ENCODE assay signal across 1 cellular context in genomic region chr13:61664821-61665705, GRCh38.
A peak's percentile ranks its signal among the peaks of the same experiment; 100 is the strongest.
TF ChIP-seq lines count a peak whose summit lies in the region.

No MANE protein-coding gene starts in this region.

TF ChIP-seq in HepG2, 621 proteins besides CTCF, POLR2A, EP300 and RAD21 (continued from another document and continues in another):
- TF ChIP-seq ZBTB40 (IDR thresholded peaks at IDR 0.05) (no peak), ZBTB40 (CRISPR knock-in tag; IDR thresholded peaks at IDR 0.05) (peak; percentile 33; the same call in 1 of the 2 replicates), ARNTL (CRISPR knock-in tag; IDR thresholded peaks at IDR 0.05) (peak; percentile 97), PBX3 (CRISPR knock-in tag; IDR thresholded peaks at IDR 0.05; ENCODE audit: borderline replicate concordance) (no peak), ZNF598 (CRISPR knock-in tag; IDR thresholded peaks at IDR 0.05; ENCODE audit: borderline replicate concordance) (no peak), ZNF766 (CRISPR knock-in tag; IDR thresholded peaks at IDR 0.05; ENCODE audit: borderline replicate concordance) (no peak), ZNF501 (CRISPR knock-in tag; IDR thresholded peaks at IDR 0.05) (peak; percentile 48; the same call in 1 of the 2 replicates), ZNF530 (CRISPR knock-in tag; IDR thresholded peaks at IDR 0.05; ENCODE audit: low read depth) (no peak), MLX (CRISPR knock-in tag; IDR thresholded peaks at IDR 0.05) (peak; percentile 88), PHF21A (CRISPR knock-in tag; IDR thresholded peaks at IDR 0.05) (peak; percentile 71), RARA (CRISPR knock-in tag; IDR thresholded peaks at IDR 0.05) (peak; percentile 92), BRD4 (CRISPR knock-in tag; IDR thresholded peaks at IDR 0.05) (0 out of 2 replicates have a peak, but pooled peaks have one; percentile 21), THRA (CRISPR knock-in tag; IDR thresholded peaks at IDR 0.05; ENCODE audit: borderline replicate concordance) (no peak), TAF1 (CRISPR knock-in tag; IDR thresholded peaks at IDR 0.05) (peak; percentile 30; the same call in 1 of the 2 replicates), KDM5B (CRISPR knock-in tag; IDR thresholded peaks at IDR 0.05; ENCODE audit: borderline replicate concordance) (no peak; the same call in 1 of the 2 replicates), ZNF18 (CRISPR knock-in tag; IDR thresholded peaks at IDR 0.05; ENCODE audit: insufficient replicate concordance) (peak; percentile 94), ZNF350 (CRISPR knock-in tag; IDR thresholded peaks at IDR 0.05; ENCODE audit: borderline replicate concordance, low read depth) (peak; percentile 78; the same call in 1 of the 2 replicates), HNRNPUL1 (IDR thresholded peaks at IDR 0.05; ENCODE audit: low read depth, low read length) (no peak), ZSCAN20 (CRISPR knock-in tag; IDR thresholded peaks at IDR 0.05; ENCODE audit: borderline replicate concordance) (peak; percentile 48; the same call in 1 of the 2 replicates), HOXA3 (CRISPR knock-in tag; IDR thresholded peaks at IDR 0.05) (0 out of 2 replicates have a peak, but pooled peaks have one; percentile 54), ZNF274 (CRISPR knock-in tag; IDR thresholded peaks at IDR 0.05) (peak; percentile 27; the same call in 1 of the 2 replicates), GATAD2A (CRISPR knock-in tag; IDR thresholded peaks at IDR 0.05) (peak; percentile 92), ZNF451 (CRISPR knock-in tag; IDR thresholded peaks at IDR 0.05) (no peak), ZSCAN12 (CRISPR knock-in tag; IDR thresholded peaks at IDR 0.05) (peak; percentile 44; the same call in 1 of the 2 replicates), SRY (CRISPR knock-in tag; IDR thresholded peaks at IDR 0.05) (no peak), ZNF644 (CRISPR knock-in tag; IDR thresholded peaks at IDR 0.05; ENCODE audit: low read depth) (peak; percentile 85), PHF20 (CRISPR knock-in tag; IDR thresholded peaks at IDR 0.05) (peak; percentile 43; the same call in 1 of the 2 replicates), NR2C2 (CRISPR knock-in tag; IDR thresholded peaks at IDR 0.05; ENCODE audit: borderline replicate concordance) (peak; percentile 57; the same call in 1 of the 2 replicates), ZNF430 (CRISPR knock-in tag; IDR thresholded peaks at IDR 0.05) (peak; percentile 72; the same call in 1 of the 2 replicates), ZNF317 (CRISPR knock-in tag; IDR thresholded peaks at IDR 0.05) (peak; percentile 53), IKZF1 (IDR thresholded peaks at IDR 0.05) (no peak), ZBTB20 (CRISPR knock-in tag; IDR thresholded peaks at IDR 0.05; ENCODE audit: borderline replicate concordance, low read depth) (no peak), KLF11 (CRISPR knock-in tag; IDR thresholded peaks at IDR 0.05) (no peak), ZNF780A (CRISPR knock-in tag; IDR thresholded peaks at IDR 0.05) (peak; percentile 77), SP5 (CRISPR knock-in tag; IDR thresholded peaks at IDR 0.05; ENCODE audit: borderline replicate concordance, low read depth) (peak; percentile 63; the same call in 1 of the 2 replicates), IRF1 (CRISPR knock-in tag; IDR thresholded peaks at IDR 0.05; ENCODE audit: low read depth) (no peak), FOXK1 (CRISPR knock-in tag; IDR thresholded peaks at IDR 0.05; ENCODE audit: borderline replicate concordance, low read depth) (peak; percentile 94; the same call in 1 of the 2 replicates), ZNF10 (CRISPR knock-in tag; IDR thresholded peaks at IDR 0.05; ENCODE audit: borderline replicate concordance, low read depth) (no peak), THAP11 (CRISPR knock-in tag; IDR thresholded peaks at IDR 0.05) (peak; percentile 39; the same call in 1 of the 2 replicates), ISL2 (CRISPR knock-in tag; IDR thresholded peaks at IDR 0.05) (peak; percentile 56; the same call in 1 of the 2 replicates), HDAC2 (CRISPR knock-in tag; IDR thresholded peaks at IDR 0.05) (peak; percentile 90), ATF7 (IDR thresholded peaks at IDR 0.05) (no peak), ATF7 (CRISPR knock-in tag; IDR thresholded peaks at IDR 0.05) (peak; percentile 41; the same call in 1 of the 2 replicates), SYNCRIP (IDR thresholded peaks at IDR 0.05; ENCODE audit: insufficient read depth, low read depth, low read length) (no peak), ZFP41 (CRISPR knock-in tag; IDR thresholded peaks at IDR 0.05; ENCODE audit: borderline replicate concordance) (0 out of 2 replicates have a peak, but pooled peaks have one; percentile 15), RFXANK (CRISPR knock-in tag; IDR thresholded peaks at IDR 0.05) (no peak), ZBTB43 (CRISPR knock-in tag; conservative IDR thresholded peaks at IDR 0.05) (peak; percentile 86), ZNF24 (IDR thresholded peaks at IDR 0.05) (peak; percentile 36; the same call in 1 of the 2 replicates), ZBTB37 (CRISPR knock-in tag; IDR thresholded peaks at IDR 0.05) (peak; percentile 87; the same call in 1 of the 2 replicates), MAX (IDR thresholded peaks at IDR 0.05) (peak; percentile 71)
